8 cellular contexts compared by ENCODE assay signal in genomic region chr2:189783451-189783926, GRCh38. TPM values are rescaled to one million over a fixed set of nuclear protein-coding genes. Genes with fewer than 3 reads are reported as not detected.
DNase-seq lines count a peak whose midpoint lies in the region; ATAC-seq, FAIRE-seq and TF ChIP-seq lines count a peak whose summit lies in the region.

No MANE protein-coding gene starts in this region.

- ATAC-seq in Right ventricle myocardium inferior = no peak
- ATAC-seq in HG02852 (IDR thresholded peaks at IDR 0.05; ENCODE audit: unreplicated experiment) = peak; percentile 9
- peak; percentile 3 for ATAC-seq in stimulated activated naive CD8-positive, alpha-beta T cell treated with anti-CD3 and anti-CD28 coated beads, Interleukin-15, amount 100 ng/mL, for 72 hours

- no peaks in the 10 kb centered on the region for H3K27me3 ChIP-seq in cardiac muscle cell

- H3K27ac Mint-ChIP-seq in brain = peak overlapping the region; percentile 81 to 97 (median 94)
- H3K27ac Mint-ChIP-seq in stimulated activated naive CD8-positive, alpha-beta T cell treated with anti-CD3 and anti-CD28 coated beads, Interleukin-15, amount 100 ng/mL, for 72 hours = peak overlapping the region; percentile 91 to 97

- peaks cover 58% of the 10 kb centered on the region for H3K36me3 Mint-ChIP-seq in brain

- H3K36me3 ChIP-seq in cardiac muscle cell (peaks cover 16% of the 10 kb centered on the region), kidney (ENCODE audit: control insufficient read depth in 1 of 2, insufficient read depth in 2 of 2, low read length in 2 of 2) (peaks cover 2 to 5% of the 10 kb centered on the region in 2 donors)

- DNase-seq in cardiac muscle cell (ENCODE audit: low read depth in 1 of 2, low spot score in 1 of 2) (peak; percentile 41 to 49), Right ventricle myocardium inferior (ENCODE audit: missing footprints) (no peak), NCI-H460 (ENCODE audit: extremely low read depth, low read depth) (peak; percentile 17), kidney (no peak), NCI-H1930 (lab: John Stamatoyannopoulos, UW) (no peak)
- DNase-seq in stimulated activated naive CD8-positive, alpha-beta T cell treated with anti-CD3 and anti-CD28 coated beads, Interleukin-15, amount 100 ng/mL, for 72 hours = no peak

- H3K4me1 Mint-ChIP-seq in brain = peaks cover 66% of the 10 kb centered on the region
- peaks cover 69% of the 10 kb centered on the region for H3K4me1 Mint-ChIP-seq in stimulated activated naive CD8-positive, alpha-beta T cell treated with anti-CD3 and anti-CD28 coated beads, Interleukin-15, amount 100 ng/mL, for 72 hours

- H3K27me3 Mint-ChIP-seq in brain = peaks cover 17% of the 10 kb centered on the region
- no peaks in the 10 kb centered on the region for H3K27me3 Mint-ChIP-seq in stimulated activated naive CD8-positive, alpha-beta T cell treated with anti-CD3 and anti-CD28 coated beads, Interleukin-15, amount 100 ng/mL, for 72 hours

- no peaks in the 10 kb centered on the region for H3K9me3 ChIP-seq in cardiac muscle cell (ENCODE audit: low read depth)
- H3K9me3 ChIP-seq in kidney (ENCODE audit: control insufficient read depth in 1 of 2, low read length in 2 of 2) = no peaks in the 10 kb centered on the region

- intact Hi-C loops in Right ventricle myocardium inferior (cut with DNase I) = loop anchor here (5.0 to 10.0 kb wide), 2 partner anchors 121 to 199 kb away; partner anchors contain the start of genes ASNSD1 and SLC40A1
- intact Hi-C loops in kidney (cut with DNase I) = no loop called here

- no peaks in the 10 kb centered on the region for H3K9me3 Mint-ChIP-seq in brain
- no peaks in the 10 kb centered on the region for H3K9me3 Mint-ChIP-seq in stimulated activated naive CD8-positive, alpha-beta T cell treated with anti-CD3 and anti-CD28 coated beads, Interleukin-15, amount 100 ng/mL, for 72 hours

- peak overlapping the region; percentile 87 to 94 (median 90) for H3K4me3 Mint-ChIP-seq in brain
- H3K4me3 Mint-ChIP-seq in stimulated activated naive CD8-positive, alpha-beta T cell treated with anti-CD3 and anti-CD28 coated beads, Interleukin-15, amount 100 ng/mL, for 72 hours = peak overlapping the region; percentile 85 to 90

- no peak for FAIRE-seq in kidney (lab: Jason Lieb, UNC)

- peak overlapping the region; percentile 83 to 95 for H3K9ac ChIP-seq in kidney (ENCODE audit: low read length in 2 of 2)

- TF ChIP-seq CTCF in cardiac muscle cell (IDR thresholded peaks at IDR 0.05; ENCODE audit: low read depth, low read length) (no peak), brain (conservative IDR thresholded peaks at IDR 0.05) (no peak), kidney (IDR thresholded peaks at IDR 0.05; ENCODE audit: borderline replicate concordance, extremely low read depth, insufficient read depth) (no peak)

- H3K4me1 ChIP-seq in cardiac muscle cell (ENCODE audit: low read depth) (peaks cover 18% of the 10 kb centered on the region), kidney (ENCODE audit: control insufficient read depth in 1 of 2, insufficient read depth in 1 of 2, low read depth in 1 of 2, low read length in 2 of 2) (peaks cover 2 to 10% of the 10 kb centered on the region in 2 donors)

- H3K27ac ChIP-seq in cardiac muscle cell (peak overlapping the region; percentile 95), kidney (ENCODE audit: low read depth in 2 of 2, low read length in 2 of 2) (peak overlapping the region; percentile 94 to 96)

- H3K4me3 ChIP-seq in cardiac muscle cell (peak overlapping the region; percentile 61), kidney (ENCODE audit: low read length in 2 of 2) (peak overlapping the region; percentile 93 to 98)

RNA-seq across cellular contexts. Expression of gene ORMDL1, which starts 0.7 kb away (rescaled TPM):
- total RNA-seq in cardiac muscle cell (86.0 and 96.1 TPM in 2 replicates), Right ventricle myocardium inferior (21.9 TPM), kidney (53.2 TPM)
- polyA plus RNA-seq in cardiac muscle cell (133 and 138 TPM in 2 replicates), brain (ENCODE audit: insufficient read depth, low read depth, low replicate concordance) (22.7 TPM), kidney (ENCODE audit: insufficient read depth, low read depth, low replicate concordance) (61.2 TPM)
- 121 and 138 TPM in 2 replicates for total RNA-seq in NCI-H460 (2014; rRNA removed; shearing (Covaris generic))
- polyA plus RNA-seq in NCI-H460 (2014; cell fraction: nucleus; rRNA removed) = 103 and 128 TPM in 2 replicates

RNA-seq across cellular contexts. Expression of gene PMS1, which starts 0.8 kb away (rescaled TPM):
- 16.5 and 16.9 TPM in 2 replicates for total RNA-seq in cardiac muscle cell
- polyA plus RNA-seq in cardiac muscle cell = 23.6 and 42.0 TPM in 2 replicates
- total RNA-seq in Right ventricle myocardium inferior = 15.1 TPM
- total RNA-seq in NCI-H460 (2014; rRNA removed; shearing (Covaris generic)) = 31.0 and 32.0 TPM in 2 replicates
- polyA plus RNA-seq in NCI-H460 (2014; cell fraction: nucleus; rRNA removed) = 29.7 and 34.6 TPM in 2 replicates
- 4.8 TPM for polyA plus RNA-seq in brain (ENCODE audit: insufficient read depth, low read depth, low replicate concordance)
- total RNA-seq in kidney = 23.5 TPM
- polyA plus RNA-seq in kidney (ENCODE audit: insufficient read depth, low read depth, low replicate concordance) = 6.9 TPM

RNA-seq across cellular contexts. Expression of gene OSGEPL1, which starts 20.9 kb away (rescaled TPM):
- total RNA-seq in cardiac muscle cell (6.9 and 12.5 TPM in 2 replicates), Right ventricle myocardium inferior (8.7 TPM), kidney (6.7 TPM)
- polyA plus RNA-seq in cardiac muscle cell (19.0 and 26.0 TPM in 2 replicates), brain (ENCODE audit: insufficient read depth, low read depth, low replicate concordance) (5.9 TPM), kidney (ENCODE audit: insufficient read depth, low read depth, low replicate concordance) (8.0 TPM)
- 21.8 and 24.0 TPM in 2 replicates for total RNA-seq in NCI-H460 (2014; rRNA removed; shearing (Covaris generic))
- polyA plus RNA-seq in NCI-H460 (2014; cell fraction: nucleus; rRNA removed) = 25.2 and 35.1 TPM in 2 replicates

Comparison
In these comparisons a context has a peak if more than half of its experiments do, and no peak if none do; other contexts are left out.
1. DNase-seq: peak in cardiac muscle cell (2 of 2) and NCI-H460 (single experiment); none in Right ventricle myocardium inferior (single experiment), kidney (single experiment), stimulated activated naive CD8-positive, alpha-beta T cell treated with anti-CD3 and anti-CD28 coated beads, Interleukin-15, amount 100 ng/mL, for 72 hours (0 of 2) and NCI-H1930 (0 of 2).